Comparison of ENCODE assay signal across 1 cellular context in the genomic region with DNA sequence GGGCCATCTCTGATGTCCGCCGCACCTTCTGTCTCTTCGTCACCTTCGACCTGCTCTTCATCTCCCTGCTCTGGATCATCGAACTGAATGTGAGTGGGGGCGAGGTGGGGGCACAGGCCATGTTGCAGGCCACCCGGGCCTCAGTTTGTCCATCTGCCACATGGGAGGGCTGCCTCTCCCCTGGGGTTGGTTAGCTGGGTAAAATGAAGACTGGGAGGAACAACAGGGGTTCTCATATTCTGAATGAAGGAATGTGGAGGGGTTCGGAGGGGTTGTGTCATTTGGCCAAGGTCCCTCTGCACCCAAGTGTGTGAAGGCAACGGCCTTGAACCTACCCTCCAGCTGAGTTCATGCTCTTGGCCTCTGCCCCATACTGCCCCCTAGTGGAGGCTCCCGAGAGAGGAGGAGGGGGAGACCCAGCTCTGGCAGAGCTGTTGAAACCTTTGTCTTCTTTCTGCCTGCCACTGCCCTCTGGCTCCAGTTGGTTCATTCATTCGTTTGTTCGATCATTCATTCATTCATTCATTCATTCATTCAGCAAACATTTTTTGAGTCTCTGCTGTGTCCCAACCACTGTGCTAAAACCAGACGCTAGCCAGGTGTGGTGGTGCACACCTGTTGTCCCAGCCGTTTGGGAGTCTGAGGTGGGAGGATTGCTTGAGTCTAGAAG.
TF ChIP-seq lines count a peak whose summit lies in the region.

No MANE protein-coding gene starts in this region.

TF ChIP-seq in K562, 482 proteins besides CTCF, POLR2A, EP300 and RAD21 (continues in another document):
- TF ChIP-seq, protein P1, sequence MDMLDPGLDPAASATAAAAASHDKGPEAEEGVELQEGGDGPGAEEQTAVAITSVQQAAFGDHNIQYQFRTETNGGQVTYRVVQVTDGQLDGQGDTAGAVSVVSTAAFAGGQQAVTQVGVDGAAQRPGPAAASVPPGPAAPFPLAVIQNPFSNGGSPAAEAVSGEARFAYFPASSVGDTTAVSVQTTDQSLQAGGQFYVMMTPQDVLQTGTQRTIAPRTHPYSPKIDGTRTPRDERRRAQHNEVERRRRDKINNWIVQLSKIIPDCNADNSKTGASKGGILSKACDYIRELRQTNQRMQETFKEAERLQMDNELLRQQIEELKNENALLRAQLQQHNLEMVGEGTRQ (CRISPR knock-in tag; IDR thresholded peaks at IDR 0.05) = no peak
- TF ChIP-seq TRIM28 (IDR thresholded peaks at IDR 0.05) (no peak), KDM1A (IDR thresholded peaks at IDR 0.05) (no peak), CBFB (CRISPR knock-in tag; IDR thresholded peaks at IDR 0.05) (no peak), BDP1 (IDR thresholded peaks at IDR 0.05; ENCODE audit: insufficient read depth, insufficient read length) (no peak), NR2C2 (CRISPR knock-in tag; IDR thresholded peaks at IDR 0.05) (no peak), NR2C2 (tag; IDR thresholded peaks at IDR 0.05) (0 out of 2 replicates have a peak, but pooled peaks have one; percentile 44), KLF6 (CRISPR knock-in tag; IDR thresholded peaks at IDR 0.05; ENCODE audit: borderline replicate concordance) (no peak), COPS2 (conservative IDR thresholded peaks at IDR 0.05) (no peak), BRCA1 (IDR thresholded peaks at IDR 0.05) (no peak), BRCA1 (CRISPR knock-in tag; IDR thresholded peaks at IDR 0.05) (no peak), EWSR1 (IDR thresholded peaks at IDR 0.05; ENCODE audit: borderline replicate concordance, low read depth, partially characterized antibody) (no peak), TCF3 (CRISPR knock-in tag; IDR thresholded peaks at IDR 0.05) (no peak), CXXC5 (CRISPR knock-in tag; IDR thresholded peaks at IDR 0.05) (no peak), TCF7L2 (IDR thresholded peaks at IDR 0.05; ENCODE audit: low read depth, low read length) (no peak), BCOR (IDR thresholded peaks at IDR 0.05) (peak; percentile 84), ZNF644 (tag; IDR thresholded peaks at IDR 0.05; ENCODE audit: low read depth) (no peak), ARNT (IDR thresholded peaks at IDR 0.05) (no peak), U2AF1 (optimal IDR thresholded peaks at IDR 0.05; ENCODE audit: low read depth, low read length) (no peak), ZNF589 (CRISPR knock-in tag; IDR thresholded peaks at IDR 0.05; ENCODE audit: low read depth) (no peak), TCF7 (IDR thresholded peaks at IDR 0.05; ENCODE audit: borderline replicate concordance) (no peak), ZNF175 (CRISPR knock-in tag; IDR thresholded peaks at IDR 0.05; ENCODE audit: low read depth) (no peak), ZNF174 (CRISPR knock-in tag; IDR thresholded peaks at IDR 0.05) (no peak), ARID2 (IDR thresholded peaks at IDR 0.05) (no peak; the same call in 1 of the 2 replicates), SRSF9 (IDR thresholded peaks at IDR 0.05; ENCODE audit: borderline replicate concordance, low read depth, low read length) (no peak), JUND (IDR thresholded peaks at IDR 0.05; ENCODE audit: borderline replicate concordance, low read depth, low read length) (peak; percentile 22; the same call in 1 of the 2 replicates), JUND (tag; IDR thresholded peaks at IDR 0.05; ENCODE audit: borderline replicate concordance, low read depth, low read length) (no peak), SNRNP70 (optimal IDR thresholded peaks at IDR 0.05; ENCODE audit: low read depth, low read length) (no peak), TGIF2 (CRISPR knock-in tag; IDR thresholded peaks at IDR 0.05) (no peak), ZNF263 (CRISPR knock-in tag; IDR thresholded peaks at IDR 0.05; ENCODE audit: borderline replicate concordance) (peak; percentile 38; the same call in 1 of the 2 replicates), TCFL5 (CRISPR knock-in tag; conservative IDR thresholded peaks at IDR 0.05) (no peak), POU5F1 (IDR thresholded peaks at IDR 0.05; ENCODE audit: borderline replicate concordance, low read depth, low read length, partially characterized antibody) (no peak), ZNF384 (IDR thresholded peaks at IDR 0.05; ENCODE audit: low read depth, low read length) (no peak), NRF1 (conservative IDR thresholded peaks at IDR 0.05 in 1 of 2, IDR thresholded peaks at IDR 0.05 in 1 of 2) (no peak), CEBPB (tag; IDR thresholded peaks at IDR 0.05) (no peak), SMARCA5 (IDR thresholded peaks at IDR 0.05) (peak; percentile 75), RBM39 (optimal IDR thresholded peaks at IDR 0.05; ENCODE audit: low read depth, low read length) (no peak), RBM17 (IDR thresholded peaks at IDR 0.05; ENCODE audit: borderline replicate concordance, low read depth, low read length) (no peak), ILF3 (IDR thresholded peaks at IDR 0.05; ENCODE audit: borderline replicate concordance) (no peak), HOXB6 (CRISPR knock-in tag; IDR thresholded peaks at IDR 0.05; ENCODE audit: borderline replicate concordance) (no peak)
- TF ChIP-seq, protein P2, sequence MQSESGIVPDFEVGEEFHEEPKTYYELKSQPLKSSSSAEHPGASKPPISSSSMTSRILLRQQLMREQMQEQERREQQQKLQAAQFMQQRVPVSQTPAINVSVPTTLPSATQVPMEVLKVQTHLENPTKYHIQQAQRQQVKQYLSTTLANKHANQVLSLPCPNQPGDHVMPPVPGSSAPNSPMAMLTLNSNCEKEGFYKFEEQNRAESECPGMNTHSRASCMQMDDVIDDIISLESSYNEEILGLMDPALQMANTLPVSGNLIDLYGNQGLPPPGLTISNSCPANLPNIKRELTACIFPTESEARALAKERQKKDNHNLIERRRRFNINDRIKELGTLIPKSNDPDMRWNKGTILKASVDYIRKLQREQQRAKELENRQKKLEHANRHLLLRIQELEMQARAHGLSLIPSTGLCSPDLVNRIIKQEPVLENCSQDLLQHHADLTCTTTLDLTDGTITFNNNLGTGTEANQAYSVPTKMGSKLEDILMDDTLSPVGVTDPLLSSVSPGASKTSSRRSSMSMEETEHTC (IDR thresholded peaks at IDR 0.05) = no peak
- TF ChIP-seq, protein P3, sequence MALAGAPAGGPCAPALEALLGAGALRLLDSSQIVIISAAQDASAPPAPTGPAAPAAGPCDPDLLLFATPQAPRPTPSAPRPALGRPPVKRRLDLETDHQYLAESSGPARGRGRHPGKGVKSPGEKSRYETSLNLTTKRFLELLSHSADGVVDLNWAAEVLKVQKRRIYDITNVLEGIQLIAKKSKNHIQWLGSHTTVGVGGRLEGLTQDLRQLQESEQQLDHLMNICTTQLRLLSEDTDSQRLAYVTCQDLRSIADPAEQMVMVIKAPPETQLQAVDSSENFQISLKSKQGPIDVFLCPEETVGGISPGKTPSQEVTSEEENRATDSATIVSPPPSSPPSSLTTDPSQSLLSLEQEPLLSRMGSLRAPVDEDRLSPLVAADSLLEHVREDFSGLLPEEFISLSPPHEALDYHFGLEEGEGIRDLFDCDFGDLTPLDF (CRISPR knock-in tag; IDR thresholded peaks at IDR 0.05) = no peak
- TF ChIP-seq, protein P4, sequence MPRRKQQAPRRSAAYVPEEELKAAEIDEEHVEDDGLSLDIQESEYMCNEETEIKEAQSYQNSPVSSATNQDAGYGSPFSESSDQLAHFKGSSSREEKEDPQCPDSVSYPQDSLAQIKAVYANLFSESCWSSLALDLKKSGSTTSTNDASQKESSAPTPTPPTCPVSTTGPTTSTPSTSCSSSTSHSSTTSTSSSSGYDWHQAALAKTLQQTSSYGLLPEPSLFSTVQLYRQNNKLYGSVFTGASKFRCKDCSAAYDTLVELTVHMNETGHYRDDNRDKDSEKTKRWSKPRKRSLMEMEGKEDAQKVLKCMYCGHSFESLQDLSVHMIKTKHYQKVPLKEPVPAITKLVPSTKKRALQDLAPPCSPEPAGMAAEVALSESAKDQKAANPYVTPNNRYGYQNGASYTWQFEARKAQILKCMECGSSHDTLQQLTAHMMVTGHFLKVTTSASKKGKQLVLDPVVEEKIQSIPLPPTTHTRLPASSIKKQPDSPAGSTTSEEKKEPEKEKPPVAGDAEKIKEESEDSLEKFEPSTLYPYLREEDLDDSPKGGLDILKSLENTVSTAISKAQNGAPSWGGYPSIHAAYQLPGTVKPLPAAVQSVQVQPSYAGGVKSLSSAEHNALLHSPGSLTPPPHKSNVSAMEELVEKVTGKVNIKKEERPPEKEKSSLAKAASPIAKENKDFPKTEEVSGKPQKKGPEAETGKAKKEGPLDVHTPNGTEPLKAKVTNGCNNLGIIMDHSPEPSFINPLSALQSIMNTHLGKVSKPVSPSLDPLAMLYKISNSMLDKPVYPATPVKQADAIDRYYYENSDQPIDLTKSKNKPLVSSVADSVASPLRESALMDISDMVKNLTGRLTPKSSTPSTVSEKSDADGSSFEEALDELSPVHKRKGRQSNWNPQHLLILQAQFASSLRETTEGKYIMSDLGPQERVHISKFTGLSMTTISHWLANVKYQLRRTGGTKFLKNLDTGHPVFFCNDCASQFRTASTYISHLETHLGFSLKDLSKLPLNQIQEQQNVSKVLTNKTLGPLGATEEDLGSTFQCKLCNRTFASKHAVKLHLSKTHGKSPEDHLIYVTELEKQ (CRISPR knock-in tag; IDR thresholded peaks at IDR 0.05) = no peak
- TF ChIP-seq, protein P5, sequence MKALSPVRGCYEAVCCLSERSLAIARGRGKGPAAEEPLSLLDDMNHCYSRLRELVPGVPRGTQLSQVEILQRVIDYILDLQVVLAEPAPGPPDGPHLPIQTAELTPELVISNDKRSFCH (CRISPR knock-in tag; IDR thresholded peaks at IDR 0.05) = no peak
- TF ChIP-seq, protein P5 (tag; IDR thresholded peaks at IDR 0.05) = no peak
- TF ChIP-seq, protein P6, sequence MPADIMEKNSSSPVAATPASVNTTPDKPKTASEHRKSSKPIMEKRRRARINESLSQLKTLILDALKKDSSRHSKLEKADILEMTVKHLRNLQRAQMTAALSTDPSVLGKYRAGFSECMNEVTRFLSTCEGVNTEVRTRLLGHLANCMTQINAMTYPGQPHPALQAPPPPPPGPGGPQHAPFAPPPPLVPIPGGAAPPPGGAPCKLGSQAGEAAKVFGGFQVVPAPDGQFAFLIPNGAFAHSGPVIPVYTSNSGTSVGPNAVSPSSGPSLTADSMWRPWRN (IDR thresholded peaks at IDR 0.05; ENCODE audit: low read depth) = no peak
- TF ChIP-seq, protein P7, sequence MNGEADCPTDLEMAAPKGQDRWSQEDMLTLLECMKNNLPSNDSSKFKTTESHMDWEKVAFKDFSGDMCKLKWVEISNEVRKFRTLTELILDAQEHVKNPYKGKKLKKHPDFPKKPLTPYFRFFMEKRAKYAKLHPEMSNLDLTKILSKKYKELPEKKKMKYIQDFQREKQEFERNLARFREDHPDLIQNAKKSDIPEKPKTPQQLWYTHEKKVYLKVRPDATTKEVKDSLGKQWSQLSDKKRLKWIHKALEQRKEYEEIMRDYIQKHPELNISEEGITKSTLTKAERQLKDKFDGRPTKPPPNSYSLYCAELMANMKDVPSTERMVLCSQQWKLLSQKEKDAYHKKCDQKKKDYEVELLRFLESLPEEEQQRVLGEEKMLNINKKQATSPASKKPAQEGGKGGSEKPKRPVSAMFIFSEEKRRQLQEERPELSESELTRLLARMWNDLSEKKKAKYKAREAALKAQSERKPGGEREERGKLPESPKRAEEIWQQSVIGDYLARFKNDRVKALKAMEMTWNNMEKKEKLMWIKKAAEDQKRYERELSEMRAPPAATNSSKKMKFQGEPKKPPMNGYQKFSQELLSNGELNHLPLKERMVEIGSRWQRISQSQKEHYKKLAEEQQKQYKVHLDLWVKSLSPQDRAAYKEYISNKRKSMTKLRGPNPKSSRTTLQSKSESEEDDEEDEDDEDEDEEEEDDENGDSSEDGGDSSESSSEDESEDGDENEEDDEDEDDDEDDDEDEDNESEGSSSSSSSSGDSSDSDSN (IDR thresholded peaks at IDR 0.05; ENCODE audit: borderline replicate concordance in 1 of 2, low read depth in 2 of 2, low read length in 2 of 2) = no peak
- TF ChIP-seq, protein P8, sequence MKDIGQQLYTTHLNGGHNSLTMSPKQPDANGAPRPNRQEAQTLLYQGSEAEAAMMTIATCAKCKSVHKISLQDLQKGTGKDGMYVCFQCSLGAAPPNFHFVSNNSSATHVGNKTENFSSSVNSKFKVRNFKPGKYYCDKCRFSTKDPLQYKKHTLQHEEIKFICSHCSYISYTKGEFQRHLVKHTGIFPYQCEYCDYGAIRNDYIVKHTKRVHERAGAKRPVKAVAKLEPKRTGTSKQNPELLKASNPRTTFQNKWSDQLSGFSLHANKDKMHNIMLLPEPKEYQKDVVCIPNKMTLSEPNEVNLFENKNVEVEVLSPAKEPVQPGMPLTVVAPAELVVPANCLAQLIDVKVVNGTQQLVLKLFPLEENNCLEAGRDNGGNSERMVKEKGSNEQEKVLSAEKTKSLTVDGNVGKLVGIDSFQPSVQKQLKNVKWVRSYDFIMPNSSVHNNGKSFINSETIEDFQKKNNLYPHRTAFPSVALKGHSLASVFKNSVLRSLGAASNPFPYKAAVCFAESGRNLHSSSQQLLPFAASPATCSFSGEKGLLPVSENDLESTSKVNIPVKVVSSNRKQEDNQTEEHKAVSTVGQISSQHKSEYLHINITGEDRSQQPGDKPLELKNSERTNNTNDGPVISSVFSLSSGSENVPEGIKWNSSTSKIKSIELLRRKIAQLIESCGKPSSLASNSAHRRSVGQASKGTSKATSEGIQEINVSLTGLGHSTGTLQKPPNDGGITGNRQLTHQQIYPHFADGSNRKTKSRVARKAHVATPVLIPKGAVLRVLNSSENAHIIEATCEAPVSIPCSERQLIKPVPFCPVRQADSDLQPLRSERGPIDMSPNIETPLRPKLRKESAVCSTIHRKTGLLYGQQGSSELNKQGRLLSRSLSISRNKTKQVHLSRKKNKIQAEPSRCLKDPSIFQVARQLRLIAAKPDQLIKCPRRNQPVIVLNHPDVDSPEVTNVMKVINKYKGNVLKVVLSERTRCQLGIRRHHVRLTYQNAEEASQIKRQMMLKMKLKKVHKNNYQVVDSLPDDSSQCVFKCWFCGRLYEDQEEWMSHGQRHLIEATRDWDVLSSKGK (CRISPR knock-in tag; IDR thresholded peaks at IDR 0.05) = no peak
- TF ChIP-seq, protein P9, sequence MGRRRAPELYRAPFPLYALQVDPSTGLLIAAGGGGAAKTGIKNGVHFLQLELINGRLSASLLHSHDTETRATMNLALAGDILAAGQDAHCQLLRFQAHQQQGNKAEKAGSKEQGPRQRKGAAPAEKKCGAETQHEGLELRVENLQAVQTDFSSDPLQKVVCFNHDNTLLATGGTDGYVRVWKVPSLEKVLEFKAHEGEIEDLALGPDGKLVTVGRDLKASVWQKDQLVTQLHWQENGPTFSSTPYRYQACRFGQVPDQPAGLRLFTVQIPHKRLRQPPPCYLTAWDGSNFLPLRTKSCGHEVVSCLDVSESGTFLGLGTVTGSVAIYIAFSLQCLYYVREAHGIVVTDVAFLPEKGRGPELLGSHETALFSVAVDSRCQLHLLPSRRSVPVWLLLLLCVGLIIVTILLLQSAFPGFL (CRISPR knock-in tag; IDR thresholded peaks at IDR 0.05) = no peak
